ENCODE assay signal across 22 cellular contexts in genomic region chr3:40516201-40516600, GRCh38. TPM values are rescaled to one million over a fixed set of nuclear protein-coding genes. Genes with fewer than 3 reads are reported as not detected.
A peak's percentile ranks its signal among the peaks of the same experiment; 100 is the strongest.
DNase-seq lines count a peak whose midpoint lies in the region; ATAC-seq and TF ChIP-seq lines count a peak whose summit lies in the region.
"Had no signal": no experiment of that assay in that cellular context is flagged by ENCODE, and none has a peak within 500 bp of the region (broad histone marks: within the 10 kb centered on the region; RNA-seq: fewer than 3 reads in every experiment).

No MANE protein-coding gene starts in this region.

- H3K9me2 ChIP-seq in PC-3 (replicated peaks; ENCODE audit: low read length): no peaks in the 10 kb centered on the region

- H3K9me3 ChIP-seq in PC-3 (ENCODE audit: low read length): no peaks in the 10 kb centered on the region
- no peaks in the 10 kb centered on the region for H3K9me3 ChIP-seq in osteoblast (ENCODE audit: low read depth, low read length)
- H3K9me3 ChIP-seq: body of pancreas had no signal

- H3K27me3 ChIP-seq in PC-3 (ENCODE audit: low read length) (no peaks in the 10 kb centered on the region), osteoblast (ENCODE audit: insufficient read depth, low read length) (no peaks in the 10 kb centered on the region)
- H3K27me3 ChIP-seq: body of pancreas had no signal

- no peak overlapping the region for H2AFZ ChIP-seq in PC-3 (ENCODE audit: low read length)
- H2AFZ ChIP-seq in osteoblast (ENCODE audit: low read length): peak overlapping the region; percentile 54

- H4K20me1 ChIP-seq in PC-3 (ENCODE audit: low read length) (no peaks in the 10 kb centered on the region), osteoblast (ENCODE audit: insufficient read depth, low read length) (no peaks in the 10 kb centered on the region)

- ATAC-seq in PC-3 (no peak), HG02870 (IDR thresholded peaks at IDR 0.05; ENCODE audit: unreplicated experiment) (no peak), HG02588 (IDR thresholded peaks at IDR 0.05; ENCODE audit: unreplicated experiment) (no peak)
- ATAC-seq: body of pancreas, right cardiac atrium had no signal

- H3K9ac ChIP-seq in PC-3 (ENCODE audit: low read length): no peak overlapping the region

- CTCF ChIA-PET in PC-3 (lab: Charles Lee): no interaction called here

- DNase-seq in EL (peak; percentile 80), PC-3 (no peak), choroid plexus epithelial cell (ENCODE audit: low read depth) (peak; percentile 79), osteoblast (ENCODE audit: insufficient read length, low spot score, missing footprints) (no peak), NCI-H1694 (lab: John Stamatoyannopoulos, UW) (no peak), NCI-H1930 (lab: John Stamatoyannopoulos, UW) (no peak)
- DNase-seq: activated CD4-positive, alpha-beta memory T cell treated with anti-CD3 and anti-CD28 coated beads, Interleukin-2, amount 10 ng/mL, durations not matched to agents 7 days and 5 days; activated CD4-positive, alpha-beta T cell treated with anti-CD3 and anti-CD28 coated beads for 1 hour; body of pancreas; C1 segment of cervical spinal cord; Calu3; DND-41; NCI-H1092 treated with DMSO at 0.1 percent for 48 hours; NCI-H2029; NCI-H2227 treated with DMSO at 0.1 percent for 48 hours; NCI-H526 treated with DMSO at 0.1 percent for 48 hours; right cardiac atrium; stimulated activated CD4-positive, alpha-beta T cell treated with anti-CD3 and anti-CD28 coated beads, Interleukin-12 subunit alpha, Interleukin-12 subunit beta, amount 100 ng/mL, for 4 hours; stimulated activated CD4-positive, alpha-beta T cell treated with anti-CD3 and anti-CD28 coated beads, Interleukin-4, amount 100 ng/mL, for 1 hour had no signal

- no peaks in the 10 kb centered on the region for H3K4me1 ChIP-seq in PC-3 (ENCODE audit: insufficient read depth, low read length)
- no peaks in the 10 kb centered on the region for H3K4me1 ChIP-seq in osteoblast (ENCODE audit: insufficient read depth, low read length)
- H3K4me1 ChIP-seq: body of pancreas had no signal

- H3K79me2 ChIP-seq in PC-3 (ENCODE audit: low read length): no peaks in the 10 kb centered on the region
- H3K79me2 ChIP-seq in osteoblast (ENCODE audit: insufficient read depth, low read length): no peaks in the 10 kb centered on the region

- POLR2A ChIA-PET in PC-3 (lab: Charles Lee; ENCODE audit: unreplicated experiment): no interaction called here

- TF ChIP-seq CTCF in PC-3 (conservative IDR thresholded peaks at IDR 0.05; ENCODE audit: low read depth, low read length) (no peak), choroid plexus epithelial cell (conservative IDR thresholded peaks at IDR 0.05; ENCODE audit: low read depth, low read length) (no peak), osteoblast (IDR thresholded peaks at IDR 0.05; ENCODE audit: extremely low read depth, low read depth, low read length) (no peak)

- H3K36me3 ChIP-seq in PC-3 (ENCODE audit: low read depth, low read length) (no peaks in the 10 kb centered on the region), osteoblast (ENCODE audit: insufficient read depth, low read length) (no peaks in the 10 kb centered on the region)

- BruUV-seq in PC-3 (replicated peaks; lab: Mats Ljungman, UMichigan): TSS peak; percentile 17

- H3K4me3 ChIP-seq in PC-3 (ENCODE audit: low read length) (no peak overlapping the region), choroid plexus epithelial cell (ENCODE audit: low read depth, low read length) (no peak overlapping the region), osteoblast (ENCODE audit: insufficient read depth, low read length) (no peak overlapping the region)
- H3K4me3 ChIP-seq: body of pancreas had no signal

- H3K27ac ChIP-seq in PC-3 (ENCODE audit: low read length) (no peak overlapping the region), osteoblast (ENCODE audit: low read depth, low read length) (peak overlapping the region; percentile 14)
- H3K27ac ChIP-seq: body of pancreas, RWPE1 had no signal

- intact Hi-C loops in PC-3 (cut with micrococcal nuclease): no loop called here

- H3K4me2 ChIP-seq in PC-3 (ENCODE audit: low read length): no peak overlapping the region
- peak overlapping the region; percentile 6 for H3K4me2 ChIP-seq in osteoblast (ENCODE audit: insufficient read depth, low read length)

- H3F3A ChIP-seq in PC-3 (ENCODE audit: low read length, unreplicated experiment): no peaks in the 10 kb centered on the region

RNA-seq across cellular contexts. Expression of gene ZNF621, which starts 8.6 kb away (rescaled TPM):
- total RNA-seq in PC-3 (2014; rRNA removed) (17.0 and 21.9 TPM in 2 replicates), osteoblast (21.4 and 23.9 TPM in 2 replicates)

RNA-seq across cellular contexts. Expression of gene ZNF620, which starts 10.4 kb away (rescaled TPM):
- total RNA-seq in PC-3 (2014; rRNA removed): 1.8 and 2.5 TPM in 2 replicates
- 0.88 and 1.1 TPM in 2 replicates for total RNA-seq in osteoblast

RNA-seq across cellular contexts. Expression of gene ZNF619, which starts 39.3 kb away (rescaled TPM):
- total RNA-seq in PC-3 (2014; rRNA removed) (3.5 and 6.0 TPM in 2 replicates), osteoblast (6.5 and 8.5 TPM in 2 replicates)

RNA-seq across cellular contexts. Expression of gene RPL14, which starts 59.1 kb away (rescaled TPM):
- total RNA-seq in PC-3 (2014; rRNA removed) (543 and 624 TPM in 2 replicates), osteoblast (219 and 236 TPM in 2 replicates)

Comparison
In these comparisons a context has a peak if more than half of its experiments do, and no peak if none do; other contexts are left out.
1. DNase-seq: peak in EL (single experiment) and choroid plexus epithelial cell (single experiment); none in PC-3 (single experiment), osteoblast (single experiment), NCI-H1694 (single experiment) and NCI-H1930 (0 of 2).